Comparison of ENCODE assay signal across 8 cellular contexts in the genomic region with DNA sequence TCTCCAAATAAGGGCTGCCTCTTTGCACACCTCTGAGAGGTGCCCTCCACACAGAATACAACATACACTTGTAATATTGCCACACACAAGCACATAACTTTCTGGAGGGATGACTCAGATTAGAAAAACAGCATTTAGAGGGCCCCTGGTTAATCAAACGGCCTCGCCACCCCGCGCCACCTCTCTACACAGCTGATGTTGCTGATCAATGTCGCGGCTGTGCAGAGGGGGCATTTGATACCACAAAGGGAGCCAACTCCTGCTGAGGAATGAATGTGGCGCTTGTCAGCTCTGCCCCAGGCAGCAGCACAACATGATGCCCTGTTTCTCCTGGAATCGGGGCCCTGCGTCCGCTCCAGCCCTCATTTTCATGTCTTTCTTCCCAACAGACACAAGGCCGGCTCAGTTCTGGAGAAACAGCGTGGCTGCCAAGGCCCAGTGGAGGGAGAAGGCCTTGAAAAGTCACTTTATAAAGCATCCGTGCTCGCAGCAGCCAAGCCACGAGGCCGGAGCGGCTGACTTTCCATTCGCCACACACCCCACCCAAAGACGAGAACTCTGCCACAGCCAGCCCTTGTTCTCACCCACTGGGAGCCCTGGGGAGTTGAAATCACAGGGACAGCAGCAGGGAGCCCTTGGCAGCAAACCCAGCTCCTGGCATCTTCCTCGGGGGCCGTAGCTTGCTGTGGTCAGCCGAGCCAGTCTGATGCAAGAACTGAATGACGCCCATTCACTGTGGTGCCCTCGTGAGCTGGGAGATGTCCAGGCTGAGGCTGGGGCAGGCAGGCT.
A peak's percentile ranks its signal among the peaks of the same experiment; 100 is the strongest.
DNase-seq lines count a peak whose midpoint lies in the region; ATAC-seq and TF ChIP-seq lines count a peak whose summit lies in the region.
"Had no signal": no experiment of that assay in that cellular context is flagged by ENCODE, and none has a peak within 500 bp of the region (broad histone marks: within the 10 kb centered on the region; RNA-seq: fewer than 3 reads in every experiment).

No MANE protein-coding gene starts in this region.

- TF ChIP-seq POLR2A in transverse colon (IDR thresholded peaks at IDR 0.05) (no peak), GM18505 (IDR thresholded peaks at IDR 0.05; ENCODE audit: borderline replicate concordance, extremely low read depth, insufficient read depth, insufficient read length) (no peak)

- WGBS in transverse colon (ENCODE audit: low coverage in 1 of 2), 2 donors = 74% methylated on average over 24 of the region's 24 CpGs; no CpG with 5 or more reads in 1 of the 2 donors

- no peaks in the 10 kb centered on the region for H3K27me3 ChIP-seq in transverse colon
- H3K27me3 ChIP-seq: SJSA1 had no signal

- H3K9me3 ChIP-seq in transverse colon = no peaks in the 10 kb centered on the region
- H3K9me3 ChIP-seq: SJSA1 had no signal

- H3K36me3 ChIP-seq in transverse colon = no peaks in the 10 kb centered on the region
- H3K36me3 ChIP-seq: SJSA1 had no signal

- in situ Hi-C loops in transverse colon (cut with MboI; ENCODE audit: low pct_ligation_motif_present in 1 of 4, low pct_unique_long_range_greater_than_20kb in 1 of 4, low sequenced_read_pairs in 3 of 4) = no loop called here

- H3K4me3 ChIP-seq in coronary artery = peak overlapping the region; percentile 31
- H3K4me3 ChIP-seq in transverse colon = no peak overlapping the region
- H3K4me3 ChIP-seq: SJSA1 had no signal

- no peak for TF ChIP-seq CTCF in coronary artery (IDR thresholded peaks at IDR 0.05)
- TF ChIP-seq CTCF in transverse colon (IDR thresholded peaks at IDR 0.05) = no peak

- no peak for TF ChIP-seq EP300 in transverse colon (IDR thresholded peaks at IDR 0.05; ENCODE audit: low read depth)

- intact Hi-C loops in transverse colon (cut with DNase I; ENCODE audit: low total_unique reads) = no loop called here

- DNase-seq in NCI-H1092 treated with DMSO at 0.1 percent for 48 hours (lab: John Stamatoyannopoulos, UW) = peak; percentile 51
- peak; percentile 97 for DNase-seq in coronary artery (ENCODE audit: low spot score)
- peak; percentile 91 for DNase-seq in mesenteric fat pad (ENCODE audit: low spot score)
- DNase-seq in transverse colon = peak; percentile 49
- no peak for DNase-seq in HuH-7 (ENCODE audit: low spot score)

- H3K4me1 ChIP-seq in transverse colon = peaks cover 0 to 15% (median 5%) of the 10 kb centered on the region in 4 donors

- ATAC-seq in GM18505 (IDR thresholded peaks at IDR 0.05; ENCODE audit: unreplicated experiment) (no peak), HG03432 (IDR thresholded peaks at IDR 0.05; ENCODE audit: unreplicated experiment) (no peak)

- peak overlapping the region; percentile 80 to 95 for H3K27ac ChIP-seq in coronary artery
- H3K27ac ChIP-seq in transverse colon = peak overlapping the region; percentile 54 to 83 (median 78)
- H3K27ac ChIP-seq: SJSA1 had no signal
